28 cellular contexts compared by ENCODE assay signal in the genomic region with DNA sequence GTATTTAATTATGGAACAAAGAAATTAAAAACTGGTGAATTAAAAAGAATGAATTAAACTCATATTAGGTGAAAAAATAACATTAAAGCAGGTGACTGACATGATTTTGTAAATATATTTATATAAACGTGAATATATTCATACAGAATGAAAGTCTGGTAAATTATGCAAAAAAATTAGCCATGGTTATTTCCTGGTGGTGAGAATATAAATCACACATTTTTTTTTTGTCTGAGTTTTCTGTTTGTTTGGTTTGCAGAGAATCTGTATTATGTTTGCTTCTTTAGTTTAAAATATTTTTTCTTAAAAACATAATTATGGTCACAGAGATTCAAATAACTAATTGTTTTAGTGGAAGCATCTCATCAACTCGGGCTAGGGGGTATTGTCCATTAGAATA.
"Had no signal": no experiment of that assay in that cellular context is flagged by ENCODE, and none has a peak within 500 bp of the region (broad histone marks: within the 10 kb centered on the region; RNA-seq: fewer than 3 reads in every experiment).

No MANE protein-coding gene starts in this region.

- H3K27ac Mint-ChIP-seq: dendritic cell treated with granulocyte-macrophage colony-stimulating factor and Interleukin-4, amounts not matched to agents 40 ng/mL and 50 ng/mL, for 4 days; endodermal cell; memory B cell; naive B cell; natural killer cell treated with Interleukin-12 subunit alpha and Interleukin-12 subunit beta and Interleukin-15 and Interleukin-18, amount 100 ng/mL, for 72 hours; progenitor cell of endocrine pancreas; stimulated activated effector memory CD8-positive, alpha-beta T cell treated with anti-CD3 and anti-CD28 coated beads, Interleukin-12 subunit alpha, Interleukin-12 subunit beta, amount 100 ng/mL, for 72 hours had no signal

- H3K27me3 ChIP-seq: colonic mucosa, esophagus squamous epithelium, neutrophil, stomach, thyroid gland, upper lobe of left lung had no signal

- H3K9me3 ChIP-seq: colonic mucosa, esophagus squamous epithelium, mucosa of descending colon, neutrophil, stomach, thyroid gland, upper lobe of left lung had no signal

- H3K4me1 Mint-ChIP-seq: endodermal cell; memory B cell; naive B cell; stimulated activated effector memory CD8-positive, alpha-beta T cell treated with anti-CD3 and anti-CD28 coated beads, Interleukin-12 subunit alpha, Interleukin-12 subunit beta, amount 100 ng/mL, for 72 hours had no signal

- DNase-seq: cerebellar nuclear complex; colonic mucosa; effector CD8-positive, alpha-beta T cell; endodermal cell; erythroblast; esophagus squamous epithelium; foreskin melanocyte; mucosa of descending colon; naive B cell; stimulated activated CD4-positive, alpha-beta T cell treated with anti-CD3 and anti-CD28 coated beads, Interleukin-2, amount 100 ng/mL, for 24 hours; stimulated activated CD4-positive, alpha-beta T cell treated with anti-CD3 and anti-CD28 coated beads, Interleukin-4, amount 100 ng/mL, for 24 hours; stimulated activated naive CD4-positive, alpha-beta T cell treated with Interleukin-2 at 50 U/mL for 16 hours; stomach; thyroid gland; upper lobe of left lung had no signal

- H3K36me3 Mint-ChIP-seq: memory B cell; naive B cell; natural killer cell treated with Interleukin-12 subunit alpha and Interleukin-12 subunit beta and Interleukin-15 and Interleukin-18, amount 100 ng/mL, for 72 hours; stimulated activated effector memory CD8-positive, alpha-beta T cell treated with anti-CD3 and anti-CD28 coated beads, Interleukin-12 subunit alpha, Interleukin-12 subunit beta, amount 100 ng/mL, for 72 hours had no signal

- H3K36me3 ChIP-seq: colonic mucosa, esophagus squamous epithelium, neutrophil, stomach, thyroid gland, upper lobe of left lung had no signal

- H3K27ac ChIP-seq: colonic mucosa, esophagus squamous epithelium, neutrophil, parathyroid adenoma, stomach, thyroid gland, upper lobe of left lung had no signal

- FAIRE-seq: keratinocyte, urothelium cell line had no signal

- H3K27me3 Mint-ChIP-seq: dendritic cell treated with granulocyte-macrophage colony-stimulating factor and Interleukin-4, amounts not matched to agents 40 ng/mL and 50 ng/mL, for 4 days; memory B cell; progenitor cell of endocrine pancreas had no signal

- H3K4me3 Mint-ChIP-seq: dendritic cell treated with granulocyte-macrophage colony-stimulating factor and Interleukin-4, amounts not matched to agents 40 ng/mL and 50 ng/mL, for 4 days; endodermal cell; memory B cell; naive B cell; natural killer cell treated with Interleukin-12 subunit alpha and Interleukin-12 subunit beta and Interleukin-15 and Interleukin-18, amount 100 ng/mL, for 72 hours; neural crest cell; stimulated activated effector memory CD8-positive, alpha-beta T cell treated with anti-CD3 and anti-CD28 coated beads, Interleukin-12 subunit alpha, Interleukin-12 subunit beta, amount 100 ng/mL, for 72 hours had no signal

- H3K4me1 ChIP-seq: colonic mucosa, esophagus squamous epithelium, parathyroid adenoma, stomach, thyroid gland, upper lobe of left lung had no signal

- ATAC-seq: left lobe of liver; mucosa of descending colon; natural killer cell treated with Interleukin-12 subunit alpha and Interleukin-12 subunit beta and Interleukin-15 and Interleukin-18, amount 100 ng/mL, for 72 hours; sciatic nerve; stimulated activated effector memory CD8-positive, alpha-beta T cell treated with anti-CD3 and anti-CD28 coated beads, Interleukin-12 subunit alpha, Interleukin-12 subunit beta, amount 100 ng/mL, for 72 hours had no signal

- H3K4me3 ChIP-seq: colonic mucosa, esophagus squamous epithelium, lung, mucosa of descending colon, stomach, thyroid gland, upper lobe of left lung had no signal

- H3K9me3 Mint-ChIP-seq: endodermal cell; memory B cell; natural killer cell treated with Interleukin-12 subunit alpha and Interleukin-12 subunit beta and Interleukin-15 and Interleukin-18, amount 100 ng/mL, for 72 hours; neural crest cell; stimulated activated effector memory CD8-positive, alpha-beta T cell treated with anti-CD3 and anti-CD28 coated beads, Interleukin-12 subunit alpha, Interleukin-12 subunit beta, amount 100 ng/mL, for 72 hours had no signal
